In the genomic region with DNA sequence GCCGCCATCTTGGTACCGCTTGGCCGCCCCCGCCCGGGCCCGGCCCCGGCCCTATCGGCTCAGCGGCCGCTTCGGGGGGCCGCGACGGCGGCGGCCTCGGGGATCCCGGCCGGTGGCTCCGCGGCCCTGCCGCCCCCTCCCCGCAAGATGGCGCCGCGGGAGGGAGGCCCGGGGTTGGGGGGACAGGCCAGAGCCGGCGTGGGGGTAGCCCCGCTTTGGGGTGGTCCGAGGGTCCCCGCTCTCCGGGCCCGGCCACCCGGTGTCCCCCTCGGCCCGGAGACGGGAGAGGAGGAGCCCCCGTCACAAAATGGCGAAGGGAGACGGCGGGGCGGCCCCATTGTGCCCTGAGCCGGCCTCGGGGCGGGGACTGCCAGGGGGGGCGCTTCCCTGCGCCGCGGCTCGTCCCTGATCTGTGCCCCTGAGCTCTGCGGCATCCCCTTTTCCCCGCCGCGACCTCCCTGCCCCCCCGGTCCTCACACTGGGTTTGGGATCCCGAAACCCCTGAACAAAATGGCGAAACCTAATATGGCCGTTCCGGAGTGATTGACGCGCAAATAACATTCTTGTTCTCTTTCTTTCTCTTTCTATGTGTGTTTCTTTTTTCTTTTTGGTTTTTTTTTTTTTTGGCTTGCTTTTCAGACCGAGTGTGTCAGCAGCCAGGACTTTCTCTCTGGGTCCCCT, we compare ENCODE assay signal across 8 cellular contexts. TPM values are rescaled to one million over a fixed set of nuclear protein-coding genes. Genes with fewer than 3 reads are reported as not detected.
DNase-seq lines count a peak whose midpoint lies in the region; ATAC-seq and TF ChIP-seq lines count a peak whose summit lies in the region.

No MANE protein-coding gene starts in this region.

- peaks cover 31 to 47% (median 41%) of the 10 kb centered on the region in 11 experiments for H3K36me3 ChIP-seq in BLaER1 treated with 17β-estradiol and CSF1 and Interleukin-3, amounts not matched to agents 10 nM and 100 nM
- H3K36me3 ChIP-seq in HUES6 (ENCODE audit: control insufficient read depth, insufficient read depth, low read length), result peaks cover 42% of the 10 kb centered on the region
- H3K36me3 ChIP-seq in lung (ENCODE audit: control insufficient read depth in 2 of 2, insufficient read depth in 2 of 2, low read length in 2 of 2), result no peaks in the 10 kb centered on the region

- peak overlapping the region; percentile 96 to 100 (median 98) for H3K27ac ChIP-seq in BLaER1 treated with 17β-estradiol and CSF1 and Interleukin-3, amounts not matched to agents 10 nM and 100 nM
- H3K27ac ChIP-seq in HUES6 (ENCODE audit: low read depth, low read length) (peak overlapping the region; percentile 99), cingulate gyrus (ENCODE audit: low read depth, low read length) (peak overlapping the region; percentile 87), lung (ENCODE audit: low read depth in 1 of 2, low read length in 1 of 2) (peak overlapping the region; percentile 98 to 100)

- ATAC-seq in GM19324 (IDR thresholded peaks at IDR 0.05; ENCODE audit: low FRiP score, unreplicated experiment) (peak; percentile 18), lung (ENCODE audit: insufficient read depth, low FRiP score) (no peak)

- peak overlapping the region; percentile 81 to 97 (median 91) for H3K4me2 ChIP-seq in BLaER1 treated with 17β-estradiol and CSF1 and Interleukin-3, amounts not matched to agents 10 nM and 100 nM

- H3K4me1 ChIP-seq in BLaER1 treated with 17β-estradiol and CSF1 and Interleukin-3, amounts not matched to agents 10 nM and 100 nM, result peaks cover 38 to 67% (median 57%) of the 10 kb centered on the region in 10 experiments
- peaks cover 30% of the 10 kb centered on the region for H3K4me1 ChIP-seq in HUES6 (ENCODE audit: control insufficient read depth, insufficient read depth, low read length)
- H3K4me1 ChIP-seq in lung (ENCODE audit: control insufficient read depth in 2 of 2, insufficient read depth in 2 of 2, low read length in 2 of 2), result peaks cover 7 to 15% of the 10 kb centered on the region in 2 donors

- peak overlapping the region; percentile 93 to 100 (median 99) for H3K9ac ChIP-seq in BLaER1 treated with 17β-estradiol and CSF1 and Interleukin-3, amounts not matched to agents 10 nM and 100 nM
- H3K9ac ChIP-seq in HUES6 (ENCODE audit: low read length), result peak overlapping the region; percentile 97

- DNase-seq in activated CD4-positive, alpha-beta T cell treated with anti-CD3 and anti-CD28 coated beads for 1 hour, result peak; percentile 34
- peak; percentile 48 for DNase-seq in lung (ENCODE audit: low spot score)
- peak; percentile 21 for DNase-seq in stimulated activated CD8-positive, alpha-beta memory T cell treated with anti-CD3 and anti-CD28 coated beads, Interleukin-7, amount 100 ng/mL, for 24 hours (ENCODE audit: low read depth)
- no peak for DNase-seq in H4 (ENCODE audit: low spot score)

- TF ChIP-seq CTCF in lung (IDR thresholded peaks at IDR 0.05; ENCODE audit: control extremely low read depth, extremely low read depth), result no peak

- WGBS in lung, 2 donors, result 0 to 1% methylated on average over 29 to 63 of the region's 63 CpGs

- peaks cover 47 to 59% (median 51%) of the 10 kb centered on the region in 11 experiments for H4K20me1 ChIP-seq in BLaER1 treated with 17β-estradiol and CSF1 and Interleukin-3, amounts not matched to agents 10 nM and 100 nM

- no peaks in the 10 kb centered on the region for H3K9me3 ChIP-seq in BLaER1 treated with 17β-estradiol and CSF1 and Interleukin-3, amounts not matched to agents 10 nM and 100 nM (replicated peaks in 1 of 11)
- H3K9me3 ChIP-seq in HUES6 (ENCODE audit: control insufficient read depth, insufficient read depth, low read depth, low read length) (no peaks in the 10 kb centered on the region), lung (ENCODE audit: control insufficient read depth in 2 of 2, insufficient read depth in 1 of 2, low read length in 1 of 2) (no peaks in the 10 kb centered on the region)

- H3K4me3 ChIP-seq in BLaER1 treated with 17β-estradiol and CSF1 and Interleukin-3, amounts not matched to agents 10 nM and 100 nM, result peak overlapping the region; percentile 89 to 100 (median 96)
- H3K4me3 ChIP-seq in HUES6 (ENCODE audit: low read depth, low read length), result peak overlapping the region; percentile 92
- peak overlapping the region; percentile 100 for H3K4me3 ChIP-seq in lung

- no peaks in the 10 kb centered on the region for H3K27me3 ChIP-seq in BLaER1 treated with 17β-estradiol and CSF1 and Interleukin-3, amounts not matched to agents 10 nM and 100 nM
- H3K27me3 ChIP-seq in HUES6 (ENCODE audit: control insufficient read depth, insufficient read depth, low read length) (no peaks in the 10 kb centered on the region), lung (ENCODE audit: control insufficient read depth, insufficient read depth) (no peaks in the 10 kb centered on the region)

RNA-seq across cellular contexts. Expression of a gene that starts 1.0 kb away (rescaled TPM):
- 10 to 100 TPM; 62.7 to 81.7 TPM for total RNA-seq in lung
- polyA plus RNA-seq in lung, result 10 to 100 TPM; 10.1 to 18.5 TPM
- 37.0 and 45.7 TPM in 2 replicates for total RNA-seq in H4 (2014; rRNA removed; shearing (Covaris generic))
